In the genomic region with DNA sequence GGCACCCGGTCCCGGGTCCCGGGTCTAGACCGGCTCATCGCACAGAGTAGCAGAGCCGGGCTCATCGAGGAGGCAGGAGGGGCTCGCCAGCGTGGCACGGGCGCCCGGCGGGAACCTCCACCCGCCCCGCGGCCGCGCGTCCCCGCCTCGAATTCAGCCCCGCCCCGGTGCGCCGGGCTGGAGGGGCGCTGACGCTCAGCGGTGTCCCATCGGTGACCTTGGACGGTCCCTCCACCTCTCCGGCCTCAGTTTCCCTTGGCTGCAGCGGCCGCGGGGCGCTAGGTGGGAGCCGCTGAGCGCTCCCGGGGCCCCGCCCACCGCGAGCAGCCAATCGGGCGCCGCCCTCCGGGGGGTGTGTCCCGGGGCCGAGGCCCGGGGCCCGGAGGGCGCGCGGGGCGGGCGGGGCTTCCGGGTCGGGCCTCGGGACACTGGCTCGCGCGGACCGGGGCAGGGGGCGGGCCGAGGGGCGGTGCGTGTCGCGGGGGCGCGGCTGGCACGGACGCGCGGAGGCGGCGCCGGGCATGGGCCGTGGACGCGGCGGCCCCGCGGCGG, we compare ENCODE assay signal across 8 cellular contexts.
A peak's percentile ranks its signal among the peaks of the same experiment; 100 is the strongest.
DNase-seq lines count a peak whose midpoint lies in the region; ATAC-seq and TF ChIP-seq lines count a peak whose summit lies in the region.

A gene (plus strand): TSS at position 529 of the 552 bp plus-strand sequence. CDS start 47,858 bp downstream, outside the sequence.

- peak within 1 kb of the TSS; percentile 77 for H3K4me3 ChIP-seq in choroid plexus epithelial cell (ENCODE audit: low read depth, low read length)

- peak; percentile 86 for ATAC-seq in HG02798 (IDR thresholded peaks at IDR 0.05; ENCODE audit: poor library complexity, unreplicated experiment)

- TF ChIP-seq CTCF in choroid plexus epithelial cell (conservative IDR thresholded peaks at IDR 0.05; ENCODE audit: low read depth, low read length), result no peak

- DNase-seq in DMS79 treated with DMSO at 0.1 percent for 48 hours (lab: John Stamatoyannopoulos, UW) (peak; percentile 14), DMS79 (lab: John Stamatoyannopoulos, UW) (no peak), NCI-H2171 (lab: John Stamatoyannopoulos, UW) (peak; percentile 87), choroid plexus epithelial cell (ENCODE audit: low read depth) (peak; percentile 44), kidney tubule cell (ENCODE audit: low spot score) (peak; percentile 84)
- peak; percentile 86 for DNase-seq in activated CD4-positive, alpha-beta T cell treated with anti-CD3 and anti-CD28 coated beads for 48 hours
- DNase-seq in stimulated activated CD4-positive, alpha-beta T cell treated with anti-CD3 and anti-CD28 coated beads, Interleukin-1b, Interleukin-23, amount 100 ng/mL, for 1 hour (ENCODE audit: low read depth in 2 of 2), result peak; percentile 72 to 79
